ENCODE assay signal across 2 cellular contexts in genomic region chr2:236041616-236042015, GRCh38.
TF ChIP-seq lines count a peak whose summit lies in the region.

No MANE protein-coding gene starts in this region.

TF ChIP-seq in GM23338, 12 proteins besides CTCF, POLR2A, EP300 and RAD21 (continued from another document):
- TF ChIP-seq EZH2phosphoT487 (IDR thresholded peaks at IDR 0.05; ENCODE audit: unreplicated experiment) = no peak

TF ChIP-seq in H1, 55 proteins besides CTCF, POLR2A, EP300 and RAD21:
- no peak for TF ChIP-seq CREB1 (IDR thresholded peaks at IDR 0.05)
- no peak for TF ChIP-seq TEAD4 (IDR thresholded peaks at IDR 0.05; ENCODE audit: low read depth, low read length)
- no peak for TF ChIP-seq E2F6 (IDR thresholded peaks at IDR 0.05)
- no peak for TF ChIP-seq SRF (IDR thresholded peaks at IDR 0.05; ENCODE audit: low read depth, low read length)
